ENCODE assay signal across 8 cellular contexts in genomic region chr10:44384601-44385422, GRCh38. TPM values are rescaled to one million over a fixed set of nuclear protein-coding genes. Genes with fewer than 3 reads are reported as not detected.
DNase-seq lines count a peak whose midpoint lies in the region; ATAC-seq and TF ChIP-seq lines count a peak whose summit lies in the region.

CXCL12 (minus strand) TSS chr10:44385097; CDS start chr10:44385005, 92 bp downstream.

- peaks cover 0 to 2% (median 0%) of the 10 kb centered on the region in 7 donors for H3K9me3 Mint-ChIP-seq in naive B cell

- no peaks in the 10 kb centered on the region for H3K36me3 ChIP-seq in KMS-11 (ENCODE audit: insufficient read depth)

- peak within 1 kb of the TSS; percentile 34; the same call in 1 of the 2 replicates for H2AFZ ChIP-seq in KMS-11 (ENCODE audit: low read depth)

- POLR2A ChIA-PET in AG04450 (lab: Yijun Ruan, JAX): no interaction called here

- no peaks in the 10 kb centered on the region; the same call in 1 of the 2 replicates for H3K9me3 ChIP-seq in AG04450 (ENCODE audit: control insufficient read depth, insufficient read depth, low read length)

- no peak within 1 kb of the TSS for H3K9ac ChIP-seq in KMS-11

- peaks cover 3% of the 10 kb centered on the region for H3K4me1 ChIP-seq in KMS-11 (ENCODE audit: low read depth, poor library complexity, severe bottlenecking)

- TF ChIP-seq CTCF in AG04450 (IDR thresholded peaks at IDR 0.05; ENCODE audit: low read depth, low read length) (no peak), KMS-11 (conservative IDR thresholded peaks at IDR 0.05; ENCODE audit: low read depth, low read length) (no peak), epithelial cell of esophagus (IDR thresholded peaks at IDR 0.05; ENCODE audit: insufficient read depth, low read depth, low read length, missing control alignments) (no peak)

- H3K27ac Mint-ChIP-seq in naive B cell: no peak within 1 kb of the TSS

- peaks cover 21 to 56% (median 31%) of the 10 kb centered on the region in 3 donors for H3K27me3 Mint-ChIP-seq in naive B cell

- H3K79me2 ChIP-seq in KMS-11 (ENCODE audit: insufficient read depth, low read depth): no peaks in the 10 kb centered on the region

- peak within 1 kb of the TSS; percentile 17; the same call in 1 of the 2 replicates for H3K4me2 ChIP-seq in KMS-11

- CTCF ChIA-PET in AG04450 (lab: Charles Lee): interaction anchor here (1.0 to 2.8 kb wide), 7 partner anchors 74 to 712 kb away, joined by 3 to 37 read pairs (median 12); no protein-coding TSS in a partner anchor

- H3K4me3 ChIP-seq in AG04450 (ENCODE audit: low read depth, low read length) (peak within 1 kb of the TSS; percentile 73), KMS-11 (IDR thresholded peaks at IDR 0.05; ENCODE audit: insufficient read depth, low read depth, low read length) (no peak within 1 kb of the TSS), epithelial cell of esophagus (ENCODE audit: low read length) (no peak within 1 kb of the TSS)

- H3K27ac ChIP-seq in AG04450 (ENCODE audit: low read depth, low read length) (no peak within 1 kb of the TSS), KMS-11 (no peak within 1 kb of the TSS)

- ATAC-seq in naive B cell (ENCODE audit: low read depth in 2 of 2): no peak
- no peak for ATAC-seq in GM19463 (IDR thresholded peaks at IDR 0.05; ENCODE audit: unreplicated experiment)
- ATAC-seq in HG03457 (IDR thresholded peaks at IDR 0.05; ENCODE audit: unreplicated experiment): no peak

- H3K27me3 ChIP-seq in AG04450 (ENCODE audit: control insufficient read depth, insufficient read depth, low read length): no peaks in the 10 kb centered on the region
- no peaks in the 10 kb centered on the region for H3K27me3 ChIP-seq in KMS-11 (ENCODE audit: insufficient read depth, low read depth)

- no peaks in the 10 kb centered on the region for H3K36me3 Mint-ChIP-seq in naive B cell

- no peaks in the 10 kb centered on the region for H4K20me1 ChIP-seq in KMS-11 (ENCODE audit: insufficient read depth)

- peak within 1 kb of the TSS in 5 of 8 donors; percentile 19 to 82 (median 47) for H3K4me3 Mint-ChIP-seq in naive B cell

- DNase-seq in AG04450 (ENCODE audit: low read depth, low spot score): no peak
- DNase-seq in epithelial cell of esophagus (ENCODE audit: low read depth): peak; percentile 2
- DNase-seq in naive B cell: no peak
- DNase-seq in middle frontal gyrus (ENCODE audit: extremely low spot score, low spot score): no peak
- no peak for DNase-seq in activated CD4-positive, alpha-beta T cell treated with anti-CD3 and anti-CD28 coated beads for 48 hours

- H3K4me1 Mint-ChIP-seq in naive B cell: peaks cover 0 to 7% (median 0%) of the 10 kb centered on the region in 3 donors

RNA-seq across cellular contexts. Expression of gene CXCL12, which starts in this region (rescaled TPM):
- polyA plus RNA-seq in AG04450 (2011; rRNA removed) (80.5 and 93.4 TPM in 2 replicates), naive B cell (ENCODE audit: low read depth in 6 of 6) (not detected)
- polyA minus RNA-seq in AG04450 (2011; rRNA and poly(A)+ RNA removed): 37.4 and 39.3 TPM in 2 replicates

Comparison
In these comparisons a context has a peak if more than half of its experiments do, and no peak if none do; other contexts are left out.
1. RNA of gene CXCL12 (polyA plus RNA-seq): 80.5 to 93.4 TPM in AG04450; not detected in naive B cell; every median in the first group is over 10 times any median in the second.